ENCODE assay signal across 1 cellular context in the genomic region with DNA sequence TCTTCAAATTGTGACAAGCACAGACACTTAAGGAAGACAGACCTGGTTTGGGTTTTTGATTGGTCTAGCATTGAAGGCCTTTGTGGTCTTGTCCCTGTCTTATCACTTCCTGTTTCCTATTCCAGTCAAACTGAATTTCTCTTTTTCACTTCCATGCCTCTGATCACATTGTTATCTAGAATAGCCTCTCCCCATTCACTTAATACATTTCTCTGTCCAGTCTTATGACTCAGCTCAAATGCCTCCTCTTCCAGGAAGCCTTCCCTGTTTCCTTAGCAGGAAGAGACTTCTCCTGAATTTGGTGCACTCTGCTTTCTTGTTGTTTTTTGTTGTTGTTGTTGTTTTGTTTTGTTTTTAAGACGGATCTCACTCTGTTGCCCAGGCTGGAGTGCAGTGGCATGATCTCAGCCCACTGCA.
A peak's percentile ranks its signal among the peaks of the same experiment; 100 is the strongest.
TF ChIP-seq lines count a peak whose summit lies in the region.

No MANE protein-coding gene starts in this region.

TF ChIP-seq in K562, 482 proteins besides CTCF, POLR2A, EP300 and RAD21 (continued from another document and continues in another):
- peak; percentile 37; the same call in 1 of the 2 replicates for TF ChIP-seq ESRRA (IDR thresholded peaks at IDR 0.05; ENCODE audit: borderline replicate concordance, low read depth)
- TF ChIP-seq, protein P1, sequence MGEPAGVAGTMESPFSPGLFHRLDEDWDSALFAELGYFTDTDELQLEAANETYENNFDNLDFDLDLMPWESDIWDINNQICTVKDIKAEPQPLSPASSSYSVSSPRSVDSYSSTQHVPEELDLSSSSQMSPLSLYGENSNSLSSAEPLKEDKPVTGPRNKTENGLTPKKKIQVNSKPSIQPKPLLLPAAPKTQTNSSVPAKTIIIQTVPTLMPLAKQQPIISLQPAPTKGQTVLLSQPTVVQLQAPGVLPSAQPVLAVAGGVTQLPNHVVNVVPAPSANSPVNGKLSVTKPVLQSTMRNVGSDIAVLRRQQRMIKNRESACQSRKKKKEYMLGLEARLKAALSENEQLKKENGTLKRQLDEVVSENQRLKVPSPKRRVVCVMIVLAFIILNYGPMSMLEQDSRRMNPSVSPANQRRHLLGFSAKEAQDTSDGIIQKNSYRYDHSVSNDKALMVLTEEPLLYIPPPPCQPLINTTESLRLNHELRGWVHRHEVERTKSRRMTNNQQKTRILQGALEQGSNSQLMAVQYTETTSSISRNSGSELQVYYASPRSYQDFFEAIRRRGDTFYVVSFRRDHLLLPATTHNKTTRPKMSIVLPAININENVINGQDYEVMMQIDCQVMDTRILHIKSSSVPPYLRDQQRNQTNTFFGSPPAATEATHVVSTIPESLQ (CRISPR knock-in tag; IDR thresholded peaks at IDR 0.05) = no peak
- peak; percentile 77 for TF ChIP-seq NBN (IDR thresholded peaks at IDR 0.05; ENCODE audit: low read depth)
- TF ChIP-seq JUND (IDR thresholded peaks at IDR 0.05; ENCODE audit: borderline replicate concordance, low read depth, low read length) = peak; percentile 91
- peak; percentile 94 for TF ChIP-seq JUND (tag; IDR thresholded peaks at IDR 0.05; ENCODE audit: borderline replicate concordance, low read depth, low read length)
- TF ChIP-seq, protein P2, sequence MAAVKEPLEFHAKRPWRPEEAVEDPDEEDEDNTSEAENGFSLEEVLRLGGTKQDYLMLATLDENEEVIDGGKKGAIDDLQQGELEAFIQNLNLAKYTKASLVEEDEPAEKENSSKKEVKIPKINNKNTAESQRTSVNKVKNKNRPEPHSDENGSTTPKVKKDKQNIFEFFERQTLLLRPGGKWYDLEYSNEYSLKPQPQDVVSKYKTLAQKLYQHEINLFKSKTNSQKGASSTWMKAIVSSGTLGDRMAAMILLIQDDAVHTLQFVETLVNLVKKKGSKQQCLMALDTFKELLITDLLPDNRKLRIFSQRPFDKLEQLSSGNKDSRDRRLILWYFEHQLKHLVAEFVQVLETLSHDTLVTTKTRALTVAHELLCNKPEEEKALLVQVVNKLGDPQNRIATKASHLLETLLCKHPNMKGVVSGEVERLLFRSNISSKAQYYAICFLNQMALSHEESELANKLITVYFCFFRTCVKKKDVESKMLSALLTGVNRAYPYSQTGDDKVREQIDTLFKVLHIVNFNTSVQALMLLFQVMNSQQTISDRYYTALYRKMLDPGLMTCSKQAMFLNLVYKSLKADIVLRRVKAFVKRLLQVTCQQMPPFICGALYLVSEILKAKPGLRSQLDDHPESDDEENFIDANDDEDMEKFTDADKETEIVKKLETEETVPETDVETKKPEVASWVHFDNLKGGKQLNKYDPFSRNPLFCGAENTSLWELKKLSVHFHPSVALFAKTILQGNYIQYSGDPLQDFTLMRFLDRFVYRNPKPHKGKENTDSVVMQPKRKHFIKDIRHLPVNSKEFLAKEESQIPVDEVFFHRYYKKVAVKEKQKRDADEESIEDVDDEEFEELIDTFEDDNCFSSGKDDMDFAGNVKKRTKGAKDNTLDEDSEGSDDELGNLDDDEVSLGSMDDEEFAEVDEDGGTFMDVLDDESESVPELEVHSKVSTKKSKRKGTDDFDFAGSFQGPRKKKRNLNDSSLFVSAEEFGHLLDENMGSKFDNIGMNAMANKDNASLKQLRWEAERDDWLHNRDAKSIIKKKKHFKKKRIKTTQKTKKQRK (IDR thresholded peaks at IDR 0.05; ENCODE audit: borderline replicate concordance, low read depth, low read length) = no peak
- TF ChIP-seq ETV6 (IDR thresholded peaks at IDR 0.05; ENCODE audit: borderline replicate concordance in 1 of 2, low read depth in 2 of 2, low read length in 1 of 2) = peak; percentile 52 to 90; a peak in 2 of 4 replicates
- TF ChIP-seq ETV6 (CRISPR knock-in tag; IDR thresholded peaks at IDR 0.05; ENCODE audit: borderline replicate concordance) = no peak
- TF ChIP-seq, protein P3, sequence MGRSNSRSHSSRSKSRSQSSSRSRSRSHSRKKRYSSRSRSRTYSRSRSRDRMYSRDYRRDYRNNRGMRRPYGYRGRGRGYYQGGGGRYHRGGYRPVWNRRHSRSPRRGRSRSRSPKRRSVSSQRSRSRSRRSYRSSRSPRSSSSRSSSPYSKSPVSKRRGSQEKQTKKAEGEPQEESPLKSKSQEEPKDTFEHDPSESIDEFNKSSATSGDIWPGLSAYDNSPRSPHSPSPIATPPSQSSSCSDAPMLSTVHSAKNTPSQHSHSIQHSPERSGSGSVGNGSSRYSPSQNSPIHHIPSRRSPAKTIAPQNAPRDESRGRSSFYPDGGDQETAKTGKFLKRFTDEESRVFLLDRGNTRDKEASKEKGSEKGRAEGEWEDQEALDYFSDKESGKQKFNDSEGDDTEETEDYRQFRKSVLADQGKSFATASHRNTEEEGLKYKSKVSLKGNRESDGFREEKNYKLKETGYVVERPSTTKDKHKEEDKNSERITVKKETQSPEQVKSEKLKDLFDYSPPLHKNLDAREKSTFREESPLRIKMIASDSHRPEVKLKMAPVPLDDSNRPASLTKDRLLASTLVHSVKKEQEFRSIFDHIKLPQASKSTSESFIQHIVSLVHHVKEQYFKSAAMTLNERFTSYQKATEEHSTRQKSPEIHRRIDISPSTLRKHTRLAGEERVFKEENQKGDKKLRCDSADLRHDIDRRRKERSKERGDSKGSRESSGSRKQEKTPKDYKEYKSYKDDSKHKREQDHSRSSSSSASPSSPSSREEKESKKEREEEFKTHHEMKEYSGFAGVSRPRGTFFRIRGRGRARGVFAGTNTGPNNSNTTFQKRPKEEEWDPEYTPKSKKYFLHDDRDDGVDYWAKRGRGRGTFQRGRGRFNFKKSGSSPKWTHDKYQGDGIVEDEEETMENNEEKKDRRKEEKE (IDR thresholded peaks at IDR 0.05; ENCODE audit: borderline replicate concordance in 1 of 2, control insufficient read depth in 1 of 2, low read depth in 2 of 2, low read length in 1 of 2) = no peak
- TF ChIP-seq ZC3H4 (CRISPR knock-in tag; IDR thresholded peaks at IDR 0.05; ENCODE audit: borderline replicate concordance) = no peak
- no peak for TF ChIP-seq ZFP1 (CRISPR knock-in tag; IDR thresholded peaks at IDR 0.05)
- TF ChIP-seq, protein P4, sequence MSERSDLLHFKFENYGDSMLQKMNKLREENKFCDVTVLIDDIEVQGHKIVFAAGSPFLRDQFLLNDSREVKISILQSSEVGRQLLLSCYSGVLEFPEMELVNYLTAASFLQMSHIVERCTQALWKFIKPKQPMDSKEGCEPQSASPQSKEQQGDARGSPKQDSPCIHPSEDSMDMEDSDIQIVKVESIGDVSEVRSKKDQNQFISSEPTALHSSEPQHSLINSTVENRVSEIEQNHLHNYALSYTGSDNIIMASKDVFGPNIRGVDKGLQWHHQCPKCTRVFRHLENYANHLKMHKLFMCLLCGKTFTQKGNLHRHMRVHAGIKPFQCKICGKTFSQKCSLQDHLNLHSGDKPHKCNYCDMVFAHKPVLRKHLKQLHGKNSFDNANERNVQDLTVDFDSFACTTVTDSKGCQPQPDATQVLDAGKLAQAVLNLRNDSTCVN (CRISPR knock-in tag; IDR thresholded peaks at IDR 0.05) = peak; percentile 90
- no peak for TF ChIP-seq NRF1 (conservative IDR thresholded peaks at IDR 0.05 in 1 of 2, IDR thresholded peaks at IDR 0.05 in 1 of 2)
- TF ChIP-seq, protein P5, sequence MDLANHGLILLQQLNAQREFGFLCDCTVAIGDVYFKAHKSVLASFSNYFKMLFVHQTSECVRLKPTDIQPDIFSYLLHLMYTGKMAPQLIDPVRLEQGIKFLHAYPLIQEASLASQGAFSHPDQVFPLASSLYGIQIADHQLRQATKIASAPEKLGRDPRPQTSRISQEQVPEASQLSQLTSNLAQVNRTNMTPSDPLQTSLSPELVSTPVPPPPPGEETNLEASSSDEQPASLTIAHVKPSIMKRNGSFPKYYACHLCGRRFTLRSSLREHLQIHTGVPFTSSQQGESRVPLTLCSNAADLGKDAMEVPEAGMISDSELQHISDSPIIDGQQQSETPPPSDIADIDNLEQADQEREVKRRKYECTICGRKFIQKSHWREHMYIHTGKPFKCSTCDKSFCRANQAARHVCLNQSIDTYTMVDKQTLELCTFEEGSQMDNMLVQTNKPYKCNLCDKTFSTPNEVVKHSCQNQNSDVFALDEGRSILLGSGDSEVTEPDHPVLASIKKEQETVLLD (IDR thresholded peaks at IDR 0.05) = peak; percentile 82
- TF ChIP-seq NCOR1 (IDR thresholded peaks at IDR 0.05) = peak; percentile 62
- peak; percentile 28; the same call in 1 of the 2 replicates for TF ChIP-seq ZFX (CRISPR knock-in tag; IDR thresholded peaks at IDR 0.05)
- peak; percentile 83 for TF ChIP-seq MAFG (tag; conservative IDR thresholded peaks at IDR 0.05)
- TF ChIP-seq, protein P6, sequence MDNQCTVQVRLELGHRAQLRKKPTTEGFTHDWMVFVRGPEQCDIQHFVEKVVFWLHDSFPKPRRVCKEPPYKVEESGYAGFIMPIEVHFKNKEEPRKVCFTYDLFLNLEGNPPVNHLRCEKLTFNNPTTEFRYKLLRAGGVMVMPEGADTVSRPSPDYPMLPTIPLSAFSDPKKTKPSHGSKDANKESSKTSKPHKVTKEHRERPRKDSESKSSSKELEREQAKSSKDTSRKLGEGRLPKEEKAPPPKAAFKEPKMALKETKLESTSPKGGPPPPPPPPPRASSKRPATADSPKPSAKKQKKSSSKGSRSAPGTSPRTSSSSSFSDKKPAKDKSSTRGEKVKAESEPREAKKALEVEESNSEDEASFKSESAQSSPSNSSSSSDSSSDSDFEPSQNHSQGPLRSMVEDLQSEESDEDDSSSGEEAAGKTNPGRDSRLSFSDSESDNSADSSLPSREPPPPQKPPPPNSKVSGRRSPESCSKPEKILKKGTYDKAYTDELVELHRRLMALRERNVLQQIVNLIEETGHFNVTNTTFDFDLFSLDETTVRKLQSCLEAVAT (IDR thresholded peaks at IDR 0.05) = peak; percentile 46 to 50; a peak in 1 of 4 replicates
- TF ChIP-seq, protein P7, sequence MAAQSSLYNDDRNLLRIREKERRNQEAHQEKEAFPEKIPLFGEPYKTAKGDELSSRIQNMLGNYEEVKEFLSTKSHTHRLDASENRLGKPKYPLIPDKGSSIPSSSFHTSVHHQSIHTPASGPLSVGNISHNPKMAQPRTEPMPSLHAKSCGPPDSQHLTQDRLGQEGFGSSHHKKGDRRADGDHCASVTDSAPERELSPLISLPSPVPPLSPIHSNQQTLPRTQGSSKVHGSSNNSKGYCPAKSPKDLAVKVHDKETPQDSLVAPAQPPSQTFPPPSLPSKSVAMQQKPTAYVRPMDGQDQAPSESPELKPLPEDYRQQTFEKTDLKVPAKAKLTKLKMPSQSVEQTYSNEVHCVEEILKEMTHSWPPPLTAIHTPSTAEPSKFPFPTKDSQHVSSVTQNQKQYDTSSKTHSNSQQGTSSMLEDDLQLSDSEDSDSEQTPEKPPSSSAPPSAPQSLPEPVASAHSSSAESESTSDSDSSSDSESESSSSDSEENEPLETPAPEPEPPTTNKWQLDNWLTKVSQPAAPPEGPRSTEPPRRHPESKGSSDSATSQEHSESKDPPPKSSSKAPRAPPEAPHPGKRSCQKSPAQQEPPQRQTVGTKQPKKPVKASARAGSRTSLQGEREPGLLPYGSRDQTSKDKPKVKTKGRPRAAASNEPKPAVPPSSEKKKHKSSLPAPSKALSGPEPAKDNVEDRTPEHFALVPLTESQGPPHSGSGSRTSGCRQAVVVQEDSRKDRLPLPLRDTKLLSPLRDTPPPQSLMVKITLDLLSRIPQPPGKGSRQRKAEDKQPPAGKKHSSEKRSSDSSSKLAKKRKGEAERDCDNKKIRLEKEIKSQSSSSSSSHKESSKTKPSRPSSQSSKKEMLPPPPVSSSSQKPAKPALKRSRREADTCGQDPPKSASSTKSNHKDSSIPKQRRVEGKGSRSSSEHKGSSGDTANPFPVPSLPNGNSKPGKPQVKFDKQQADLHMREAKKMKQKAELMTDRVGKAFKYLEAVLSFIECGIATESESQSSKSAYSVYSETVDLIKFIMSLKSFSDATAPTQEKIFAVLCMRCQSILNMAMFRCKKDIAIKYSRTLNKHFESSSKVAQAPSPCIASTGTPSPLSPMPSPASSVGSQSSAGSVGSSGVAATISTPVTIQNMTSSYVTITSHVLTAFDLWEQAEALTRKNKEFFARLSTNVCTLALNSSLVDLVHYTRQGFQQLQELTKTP (IDR thresholded peaks at IDR 0.05; ENCODE audit: low read depth in 1 of 2, partially characterized antibody in 2 of 2) = peak in 1 of 2 experiments; percentile 57
- TF ChIP-seq TEAD1 (CRISPR knock-in tag; IDR thresholded peaks at IDR 0.05) = no peak
- TF ChIP-seq MAFK (IDR thresholded peaks at IDR 0.05; ENCODE audit: low read length) = no peak
- TF ChIP-seq NR3C1 (CRISPR knock-in tag; IDR thresholded peaks at IDR 0.05) = no peak
- TF ChIP-seq TEAD4 (IDR thresholded peaks at IDR 0.05; ENCODE audit: low read length) = peak; percentile 26; the same call in 1 of the 2 replicates
- no peak for TF ChIP-seq TEAD4 (CRISPR knock-in tag; IDR thresholded peaks at IDR 0.05; ENCODE audit: borderline replicate concordance)
- TF ChIP-seq ZBTB1 (CRISPR knock-in tag; IDR thresholded peaks at IDR 0.05; ENCODE audit: borderline replicate concordance, low read depth) = no peak
- no peak for TF ChIP-seq SIX5 (IDR thresholded peaks at IDR 0.05; ENCODE audit: borderline replicate concordance in 1 of 2, insufficient read depth in 1 of 2, low read depth in 1 of 2, low read length in 2 of 2)
- TF ChIP-seq NCOA1 (IDR thresholded peaks at IDR 0.05; ENCODE audit: low read depth) = peak; percentile 43; the same call in 1 of the 2 replicates
- TF ChIP-seq, protein P8, sequence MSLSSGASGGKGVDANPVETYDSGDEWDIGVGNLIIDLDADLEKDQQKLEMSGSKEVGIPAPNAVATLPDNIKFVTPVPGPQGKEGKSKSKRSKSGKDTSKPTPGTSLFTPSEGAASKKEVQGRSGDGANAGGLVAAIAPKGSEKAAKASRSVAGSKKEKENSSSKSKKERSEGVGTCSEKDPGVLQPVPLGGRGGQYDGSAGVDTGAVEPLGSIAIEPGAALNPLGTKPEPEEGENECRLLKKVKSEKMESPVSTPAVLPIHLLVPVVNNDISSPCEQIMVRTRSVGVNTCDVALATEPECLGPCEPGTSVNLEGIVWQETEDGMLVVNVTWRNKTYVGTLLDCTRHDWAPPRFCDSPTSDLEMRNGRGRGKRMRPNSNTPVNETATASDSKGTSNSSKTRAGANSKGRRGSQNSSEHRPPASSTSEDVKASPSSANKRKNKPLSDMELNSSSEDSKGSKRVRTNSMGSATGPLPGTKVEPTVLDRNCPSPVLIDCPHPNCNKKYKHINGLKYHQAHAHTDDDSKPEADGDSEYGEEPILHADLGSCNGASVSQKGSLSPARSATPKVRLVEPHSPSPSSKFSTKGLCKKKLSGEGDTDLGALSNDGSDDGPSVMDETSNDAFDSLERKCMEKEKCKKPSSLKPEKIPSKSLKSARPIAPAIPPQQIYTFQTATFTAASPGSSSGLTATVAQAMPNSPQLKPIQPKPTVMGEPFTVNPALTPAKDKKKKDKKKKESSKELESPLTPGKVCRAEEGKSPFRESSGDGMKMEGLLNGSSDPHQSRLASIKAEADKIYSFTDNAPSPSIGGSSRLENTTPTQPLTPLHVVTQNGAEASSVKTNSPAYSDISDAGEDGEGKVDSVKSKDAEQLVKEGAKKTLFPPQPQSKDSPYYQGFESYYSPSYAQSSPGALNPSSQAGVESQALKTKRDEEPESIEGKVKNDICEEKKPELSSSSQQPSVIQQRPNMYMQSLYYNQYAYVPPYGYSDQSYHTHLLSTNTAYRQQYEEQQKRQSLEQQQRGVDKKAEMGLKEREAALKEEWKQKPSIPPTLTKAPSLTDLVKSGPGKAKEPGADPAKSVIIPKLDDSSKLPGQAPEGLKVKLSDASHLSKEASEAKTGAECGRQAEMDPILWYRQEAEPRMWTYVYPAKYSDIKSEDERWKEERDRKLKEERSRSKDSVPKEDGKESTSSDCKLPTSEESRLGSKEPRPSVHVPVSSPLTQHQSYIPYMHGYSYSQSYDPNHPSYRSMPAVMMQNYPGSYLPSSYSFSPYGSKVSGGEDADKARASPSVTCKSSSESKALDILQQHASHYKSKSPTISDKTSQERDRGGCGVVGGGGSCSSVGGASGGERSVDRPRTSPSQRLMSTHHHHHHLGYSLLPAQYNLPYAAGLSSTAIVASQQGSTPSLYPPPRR (CRISPR knock-in tag; IDR thresholded peaks at IDR 0.05; ENCODE audit: borderline replicate concordance) = no peak
